In genomic region chr22:18573483-18574164, GRCh38 we compare ENCODE assay signal across 12 cellular contexts. TPM values are rescaled to one million over a fixed set of nuclear protein-coding genes. Genes with fewer than 3 reads are reported as not detected.
DNase-seq lines count a peak whose midpoint lies in the region; ATAC-seq, FAIRE-seq and TF ChIP-seq lines count a peak whose summit lies in the region.
"Not testable (repeated sequence)": the region's sequence is repeated elsewhere in the genome, so short reads cannot be mapped to it uniquely, and the experiment has no call there.
"Had no signal": no experiment of that assay in that cellular context is flagged by ENCODE, and none has a peak within 500 bp of the region (broad histone marks: within the 10 kb centered on the region; RNA-seq: fewer than 3 reads in every experiment).

No MANE protein-coding gene starts in this region.

- not testable (repeated sequence) for H3K27me3 Mint-ChIP-seq in WTC11 (ENCODE audit: low read depth); astrocyte (ENCODE audit: low read depth, unreplicated experiment); endothelial cell (ENCODE audit: unreplicated experiment); nephron (ENCODE audit: low read depth); progenitor cell of endocrine pancreas

- H3K9ac ChIP-seq in BLaER1; astrocyte (ENCODE audit: low read length): not testable (repeated sequence)

- not testable (repeated sequence) for FAIRE-seq in astrocyte (lab: Jason Lieb, UNC)

- peak overlapping the region; percentile 47; the same call in 1 of the 2 replicates for H3K4me2 ChIP-seq in BLaER1
- H3K4me2 ChIP-seq in astrocyte (ENCODE audit: low read length): not testable (repeated sequence)

- CTCF ChIA-PET in WTC11 (lab: Charles Lee): not testable (repeated sequence)

- H2AFZ ChIP-seq in astrocyte (ENCODE audit: low read depth, low read length): not testable (repeated sequence)

- not testable (repeated sequence) for H3K27ac ChIP-seq in BLaER1; astrocyte (ENCODE audit: low read depth, low read length)

- not testable (repeated sequence) for TF ChIP-seq CTCF in WTC11 (IDR thresholded peaks at IDR 0.05); astrocyte (IDR thresholded peaks at IDR 0.05; ENCODE audit: insufficient read depth, low read depth, low read length); endothelial cell (IDR thresholded peaks at IDR 0.05; ENCODE audit: unreplicated experiment); nephron (IDR thresholded peaks at IDR 0.05; ENCODE audit: unreplicated experiment in 3 of 3); progenitor cell of endocrine pancreas (IDR thresholded peaks at IDR 0.05; ENCODE audit: unreplicated experiment)

- H4K20me1 ChIP-seq in BLaER1; astrocyte (ENCODE audit: insufficient read depth, low read length): not testable (repeated sequence)

- intact Hi-C loops in left colon (cut with DNase I, micrococcal nuclease): not testable (repeated sequence)

- not testable (repeated sequence) for H3K4me1 Mint-ChIP-seq in WTC11; astrocyte (ENCODE audit: low read depth, unreplicated experiment); endothelial cell (ENCODE audit: unreplicated experiment); nephron; progenitor cell of endocrine pancreas (ENCODE audit: low read depth)

- H3K36me3 ChIP-seq in BLaER1; astrocyte (ENCODE audit: insufficient read depth, low read length): not testable (repeated sequence)

- DNase-seq in WTC11 (ENCODE audit: low spot score): peak; percentile 3
- not testable (repeated sequence) for DNase-seq in astrocyte (ENCODE audit: low read depth); endothelial cell (ENCODE audit: low spot score); progenitor cell of endocrine pancreas (ENCODE audit: low spot score, unreplicated experiment)
- DNase-seq in left colon: peak in 1 of 2 donors; percentile 24

- not testable (repeated sequence) for H3K9me3 ChIP-seq in BLaER1; astrocyte (ENCODE audit: insufficient read depth, low read depth, low read length)

- POLR2A ChIA-PET in WTC11 (lab: Charles Lee): not testable (repeated sequence)

- H3K4me1 ChIP-seq in BLaER1; astrocyte (ENCODE audit: insufficient read depth, low read length): not testable (repeated sequence)

- H3K36me3 Mint-ChIP-seq in WTC11; astrocyte (ENCODE audit: low read depth, unreplicated experiment); endothelial cell (ENCODE audit: low read depth, unreplicated experiment); nephron (ENCODE audit: low read depth); progenitor cell of endocrine pancreas (ENCODE audit: insufficient read depth): not testable (repeated sequence)

- H3K27ac Mint-ChIP-seq in WTC11; endothelial cell (ENCODE audit: unreplicated experiment): not testable (repeated sequence)
- H3K27ac Mint-ChIP-seq in astrocyte (ENCODE audit: unreplicated experiment) (peak overlapping the region; percentile 66), nephron (peak overlapping the region; percentile 49 to 70 (median 64)), progenitor cell of endocrine pancreas (peak overlapping the region; percentile 81)

- H3K4me3 ChIP-seq in BLaER1; astrocyte (ENCODE audit: insufficient read depth, low read depth, low read length): not testable (repeated sequence)

- H3K27me3 ChIP-seq in BLaER1; astrocyte (ENCODE audit: insufficient read depth, low read length): not testable (repeated sequence)

- not testable (repeated sequence) for H3K9me3 Mint-ChIP-seq in WTC11; astrocyte (ENCODE audit: unreplicated experiment); endothelial cell (ENCODE audit: unreplicated experiment); nephron; progenitor cell of endocrine pancreas (ENCODE audit: low read depth)

- ATAC-seq in WTC11: peak; percentile 3; the same call in 1 of the 2 replicates
- ATAC-seq in left colon: peak; percentile 48

- H3K4me3 Mint-ChIP-seq in WTC11; progenitor cell of endocrine pancreas (ENCODE audit: low read depth): not testable (repeated sequence)
- peak overlapping the region; percentile 73 for H3K4me3 Mint-ChIP-seq in astrocyte (ENCODE audit: unreplicated experiment)
- peak overlapping the region; percentile 62 for H3K4me3 Mint-ChIP-seq in endothelial cell (ENCODE audit: unreplicated experiment)
- H3K4me3 Mint-ChIP-seq in nephron: peak overlapping the region in 2 of 3 experiments; percentile 39 to 50

- H3K79me2 ChIP-seq in astrocyte (ENCODE audit: insufficient read depth, low read length): not testable (repeated sequence)

RNA-seq across cellular contexts. Expression of gene RIMBP3, which starts 38.1 kb away (rescaled TPM):
- total RNA-seq in WTC11 (2021): 0.23 to 0.59 TPM (median 0.34 TPM) in 3 replicates
- total RNA-seq in astrocyte: 0.34 and 0.59 TPM in 2 replicates
- 1.2 TPM for total RNA-seq in endothelial cell (ENCODE audit: unreplicated experiment)
- total RNA-seq in left colon: under 1 TPM; 0.12 to 0.25 TPM
- 1.6 and 1.9 TPM in 2 replicates for total RNA-seq in progenitor cell of endocrine pancreas

RNA-seq across cellular contexts. Expression of gene TMEM191B, which starts 46.0 kb away (rescaled TPM):
- 2.7 to 9.8 TPM (median 3.7 TPM) in 3 replicates for total RNA-seq in WTC11 (2021)
- total RNA-seq in astrocyte: 2.8 and 3.1 TPM in 2 replicates
- total RNA-seq in endothelial cell (ENCODE audit: unreplicated experiment): 1.3 TPM
- total RNA-seq in left colon: 1 to 10 TPM; 2.1 to 6.7 TPM
- 2.2 and 3.3 TPM in 2 replicates for total RNA-seq in progenitor cell of endocrine pancreas

RNA-seq across cellular contexts. Expression of gene GGTLC3, which starts 55.7 kb away (rescaled TPM):
- total RNA-seq in WTC11 (2021) (not detected in 3 replicates), astrocyte (not detected in 2 replicates), endothelial cell (ENCODE audit: unreplicated experiment) (0.56 TPM), left colon (not detected), progenitor cell of endocrine pancreas (0.55 TPM in 1 of 2 replicates, not detected in the other)
- total RNA-seq: CD8-positive, alpha-beta T cell; G401; GM12878; H1; H9 had no signal
